In the genomic region with DNA sequence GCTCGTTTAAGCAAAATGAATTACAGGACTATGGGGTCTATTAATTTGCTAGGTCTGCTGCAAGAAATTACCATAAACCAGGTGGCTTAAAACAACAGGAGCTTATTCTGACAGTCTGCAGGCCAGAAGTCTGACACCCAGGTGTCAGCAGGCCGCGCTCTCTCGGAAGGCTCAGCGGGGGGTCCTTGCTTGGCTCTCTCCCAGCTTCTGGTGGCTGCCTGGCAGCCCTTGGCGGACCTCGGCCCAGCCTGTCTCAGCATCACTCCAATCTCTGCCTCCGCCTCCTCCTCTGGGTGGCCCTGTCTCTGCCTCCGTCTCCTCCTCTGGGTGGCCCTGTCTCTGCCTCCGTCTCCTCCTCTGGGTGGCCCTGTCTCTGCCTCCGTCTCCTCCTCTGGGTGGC, we compare ENCODE assay signal across 21 cellular contexts.
"Had no signal": no experiment of that assay in that cellular context is flagged by ENCODE, and none has a peak within 500 bp of the region (broad histone marks: within the 10 kb centered on the region; RNA-seq: fewer than 3 reads in every experiment).

No MANE protein-coding gene starts in this region.

- FAIRE-seq: astrocyte, pancreas had no signal

- H3K9me3 ChIP-seq: adrenal gland, gastrocnemius medialis, mucosa of descending colon, pancreas, thoracic aorta, upper lobe of left lung had no signal

- H3K36me3 ChIP-seq: adrenal gland, breast epithelium, gastrocnemius medialis, heart right ventricle, pancreas, thoracic aorta, upper lobe of left lung had no signal

- H3K4me3 ChIP-seq: adrenal gland, breast epithelium, gastrocnemius medialis, heart right ventricle, mucosa of descending colon, pancreas, smooth muscle cell, thoracic aorta, upper lobe of left lung had no signal

- DNase-seq: activated CD4-positive, alpha-beta T cell treated with anti-CD3 and anti-CD28 coated beads for 1 hour; activated CD4-positive, alpha-beta T cell treated with anti-CD3 and anti-CD28 coated beads, Interleukin-2, amount 50 U/mL, for 48 hours; activated gamma-delta T cell; adrenal gland; cortex of kidney; gastrocnemius medialis; heart right ventricle; immature natural killer cell; kidney glomerular epithelial cell; left ventricle myocardium superior; mucosa of descending colon; naive B cell; stimulated activated CD4-positive, alpha-beta T cell treated with anti-CD3 and anti-CD28 coated beads, Interleukin-4, amount 100 ng/mL, for 24 hours; T-helper 2 cell had no signal

- H3K4me1 ChIP-seq: adrenal gland, breast epithelium, gastrocnemius medialis, heart right ventricle, pancreas, upper lobe of left lung had no signal

- H3K27ac ChIP-seq: adrenal gland, breast epithelium, gastrocnemius medialis, heart right ventricle, pancreas, thoracic aorta, upper lobe of left lung, VCaP had no signal

- H3K27me3 ChIP-seq: adrenal gland, breast epithelium, gastrocnemius medialis, heart right ventricle, pancreas, upper lobe of left lung had no signal
